ENCODE assay signal across 13 cellular contexts in the genomic region with DNA sequence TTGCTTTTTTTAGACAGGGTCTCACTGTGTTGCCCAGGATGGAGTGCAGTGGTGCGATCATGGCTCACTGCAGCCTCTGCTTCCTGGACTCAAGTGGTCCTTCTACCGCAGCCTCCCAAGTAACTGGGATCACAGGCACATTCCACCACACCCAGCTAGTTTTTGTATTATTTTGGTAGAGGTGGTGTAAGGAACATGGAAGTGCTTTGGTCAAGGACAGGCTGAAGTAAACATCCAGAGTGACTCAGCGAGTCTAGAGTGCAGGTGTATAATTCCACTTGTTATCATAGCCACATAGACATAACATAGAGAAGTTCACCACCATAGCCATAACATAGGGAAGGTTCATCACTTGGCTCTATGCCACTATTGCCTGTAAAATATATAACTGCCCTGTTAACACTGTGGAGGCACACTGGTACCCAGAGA.
DNase-seq lines count a peak whose midpoint lies in the region; ATAC-seq and TF ChIP-seq lines count a peak whose summit lies in the region.
"Had no signal": no experiment of that assay in that cellular context is flagged by ENCODE, and none has a peak within 500 bp of the region (broad histone marks: within the 10 kb centered on the region; RNA-seq: fewer than 3 reads in every experiment).

No MANE protein-coding gene starts in this region.

- DNase-seq in DND-41 (no peak), fibroblast of villous mesenchyme (ENCODE audit: low read depth) (peak; percentile 18), GM10266 (ENCODE audit: extremely low spot score) (no peak), NOMO-1 treated with DMSO at 0.1 percent for 48 hours (lab: John Stamatoyannopoulos, UW; ENCODE audit: unreplicated experiment) (no peak), SK-N-SH (no peak)
- no peak for DNase-seq in activated T-helper 2 cell treated with anti-CD3 and anti-CD28 coated beads, Interferon-gamma antibody, Interleukin-2, Interleukin-4, amounts not matched to agents 10 μg/mL and 5 μg/mL and 100 μg/mL, durations not matched to agents 14 hours and 24 hours and 36 hours (ENCODE audit: low spot score)
- DNase-seq: activated naive CD4-positive, alpha-beta T cell treated with anti-CD3 and anti-CD28 coated beads for 36 hours; NCI-H2081; pancreas had no signal

- no peak overlapping the region for H3K4me2 ChIP-seq in DND-41 (ENCODE audit: insufficient read depth, low read length)
- H3K4me2 ChIP-seq in SK-N-SH = no peak overlapping the region

- H3K4me1 Mint-ChIP-seq in activated T-helper 2 cell treated with anti-CD3 and anti-CD28 coated beads, Interferon-gamma antibody, Interleukin-2, Interleukin-4, amounts not matched to agents 10 μg/mL and 5 μg/mL and 100 μg/mL, durations not matched to agents 14 hours and 24 hours and 36 hours (ENCODE audit: low read depth) = peaks cover 1% of the 10 kb centered on the region

- POLR2A ChIA-PET in SK-N-SH (lab: Yijun Ruan, JAX) = no interaction called here

- peaks cover 15% of the 10 kb centered on the region for H3K27me3 Mint-ChIP-seq in activated T-helper 2 cell treated with anti-CD3 and anti-CD28 coated beads, Interferon-gamma antibody, Interleukin-2, Interleukin-4, amounts not matched to agents 10 μg/mL and 5 μg/mL and 100 μg/mL, durations not matched to agents 14 hours and 24 hours and 36 hours (ENCODE audit: low read depth)

- peaks cover 3% of the 10 kb centered on the region for H3K36me3 Mint-ChIP-seq in activated T-helper 2 cell treated with anti-CD3 and anti-CD28 coated beads, Interferon-gamma antibody, Interleukin-2, Interleukin-4, amounts not matched to agents 10 μg/mL and 5 μg/mL and 100 μg/mL, durations not matched to agents 14 hours and 24 hours and 36 hours (ENCODE audit: low read depth)

- H3K9me3 ChIP-seq in DND-41 (ENCODE audit: insufficient read depth, low read length, severe bottlenecking) = no peaks in the 10 kb centered on the region
- no peaks in the 10 kb centered on the region for H3K9me3 ChIP-seq in SK-N-SH
- H3K9me3 ChIP-seq: MG63, pancreas, thoracic aorta had no signal

- H3K27ac ChIP-seq in DND-41 (ENCODE audit: low read length) = no peak overlapping the region
- no peak overlapping the region for H3K27ac ChIP-seq in SK-N-SH (ENCODE audit: low read depth in 2 of 2, low read length in 1 of 2)
- H3K27ac ChIP-seq: pancreas, thoracic aorta had no signal

- no peaks in the 10 kb centered on the region for H3K27me3 ChIP-seq in DND-41 (ENCODE audit: insufficient read depth, low read length, poor library complexity)
- no peaks in the 10 kb centered on the region for H3K27me3 ChIP-seq in SK-N-SH (ENCODE audit: insufficient read depth)
- H3K27me3 ChIP-seq: MG63, pancreas had no signal

- 89% methylated on average over 3 of the region's 3 CpGs for WGBS in SK-N-SH (ENCODE audit: low lambda C conversion rate)

- H3K4me3 ChIP-seq in DND-41 (ENCODE audit: low read depth in 1 of 2, low read length in 2 of 2) (no peak overlapping the region), fibroblast of villous mesenchyme (ENCODE audit: low read depth, low read length) (no peak overlapping the region), SK-N-SH (ENCODE audit: low read depth in 2 of 2, low read length in 1 of 2) (no peak overlapping the region)
- H3K4me3 ChIP-seq: MG63, pancreas, thoracic aorta had no signal

- TF ChIP-seq EP300 in SK-N-SH (IDR thresholded peaks at IDR 0.05; ENCODE audit: borderline replicate concordance in 1 of 2, low read depth in 1 of 2, low read length in 1 of 2) = no peak

- CTCF ChIA-PET in SK-N-SH (lab: Yijun Ruan, JAX) = no interaction called here

- no peak overlapping the region for H3K4me3 Mint-ChIP-seq in activated T-helper 2 cell treated with anti-CD3 and anti-CD28 coated beads, Interferon-gamma antibody, Interleukin-2, Interleukin-4, amounts not matched to agents 10 μg/mL and 5 μg/mL and 100 μg/mL, durations not matched to agents 14 hours and 24 hours and 36 hours (ENCODE audit: low read depth)
- H3K4me3 Mint-ChIP-seq: activated naive CD4-positive, alpha-beta T cell treated with anti-CD3 and anti-CD28 coated beads for 36 hours had no signal

- ATAC-seq in DND-41 (ENCODE audit: insufficient read depth, low read depth) (peak; percentile 38; the same call in 2 of the 3 replicates), GM19467 (IDR thresholded peaks at IDR 0.05; ENCODE audit: unreplicated experiment) (peak; percentile 25), HG03432 (IDR thresholded peaks at IDR 0.05; ENCODE audit: unreplicated experiment) (peak; percentile 32)

- no peak for TF ChIP-seq CTCF in DND-41 (IDR thresholded peaks at IDR 0.05; ENCODE audit: borderline replicate concordance, extremely low read depth, low read length, poor library complexity, severe bottlenecking)
- no peak for TF ChIP-seq CTCF in fibroblast of villous mesenchyme (IDR thresholded peaks at IDR 0.05; ENCODE audit: insufficient read depth, low read depth, low read length)
- no peak for TF ChIP-seq CTCF in GM10266 (IDR thresholded peaks at IDR 0.05; ENCODE audit: control insufficient read depth, insufficient read depth, low read depth, missing control alignments)
- no peak for TF ChIP-seq CTCF in SK-N-SH (IDR thresholded peaks at IDR 0.05)

- no peaks in the 10 kb centered on the region for H3K9me3 Mint-ChIP-seq in activated T-helper 2 cell treated with anti-CD3 and anti-CD28 coated beads, Interferon-gamma antibody, Interleukin-2, Interleukin-4, amounts not matched to agents 10 μg/mL and 5 μg/mL and 100 μg/mL, durations not matched to agents 14 hours and 24 hours and 36 hours
- H3K9me3 Mint-ChIP-seq: activated naive CD4-positive, alpha-beta T cell treated with anti-CD3 and anti-CD28 coated beads for 36 hours had no signal

- no peaks in the 10 kb centered on the region for H3K4me1 ChIP-seq in DND-41 (ENCODE audit: insufficient read depth, low read length)
- H3K4me1 ChIP-seq in SK-N-SH (ENCODE audit: control insufficient read depth in 1 of 2, insufficient read depth in 2 of 2, low read depth in 1 of 2, low read length in 1 of 2) = peaks cover 0 to 7% of the 10 kb centered on the region in 2 experiments; a peak in 2 of 4 replicates
- H3K4me1 ChIP-seq: pancreas had no signal

- no peaks in the 10 kb centered on the region for H3K9me2 ChIP-seq in SK-N-SH

- H4K20me1 ChIP-seq in DND-41 (ENCODE audit: insufficient read depth, low read length) (no peaks in the 10 kb centered on the region), SK-N-SH (ENCODE audit: insufficient read depth) (no peaks in the 10 kb centered on the region)

- TF ChIP-seq RAD21 in SK-N-SH (IDR thresholded peaks at IDR 0.05; ENCODE audit: low read length) = no peak

- no peak overlapping the region for H3K27ac Mint-ChIP-seq in activated T-helper 2 cell treated with anti-CD3 and anti-CD28 coated beads, Interferon-gamma antibody, Interleukin-2, Interleukin-4, amounts not matched to agents 10 μg/mL and 5 μg/mL and 100 μg/mL, durations not matched to agents 14 hours and 24 hours and 36 hours
- H3K27ac Mint-ChIP-seq: activated naive CD4-positive, alpha-beta T cell treated with anti-CD3 and anti-CD28 coated beads for 36 hours had no signal

- H3K9ac ChIP-seq in DND-41 (ENCODE audit: low read depth, low read length) = no peak overlapping the region
- no peak overlapping the region for H3K9ac ChIP-seq in SK-N-SH

- H3K79me2 ChIP-seq in DND-41 (ENCODE audit: insufficient read depth, low read length) = no peaks in the 10 kb centered on the region
- H3K79me2 ChIP-seq in SK-N-SH (ENCODE audit: insufficient read depth) = no peaks in the 10 kb centered on the region

- intact Hi-C loops in activated T-helper 2 cell treated with anti-CD3 and anti-CD28 coated beads, Interferon-gamma antibody, Interleukin-2, Interleukin-4, amounts not matched to agents 10 μg/mL and 5 μg/mL and 100 μg/mL, durations not matched to agents 14 hours and 24 hours and 36 hours (cut with micrococcal nuclease) = no loop called here

- H2AFZ ChIP-seq in DND-41 (ENCODE audit: low read depth, low read length) (no peak overlapping the region), SK-N-SH (ENCODE audit: low read depth) (no peak overlapping the region)

- no peaks in the 10 kb centered on the region for H3K36me3 ChIP-seq in DND-41 (ENCODE audit: insufficient read depth, low read length)
- peaks cover 4 to 13% of the 10 kb centered on the region in 2 experiments for H3K36me3 ChIP-seq in SK-N-SH (replicated peaks in 1 of 2; ENCODE audit: control insufficient read depth in 1 of 2, insufficient read depth in 2 of 2, low read length in 1 of 2)
- H3K36me3 ChIP-seq: MG63, pancreas, thoracic aorta had no signal

- H3F3A ChIP-seq in SK-N-SH (replicated peaks; ENCODE audit: insufficient read depth) = peaks cover 9% of the 10 kb centered on the region

TF ChIP-seq in SK-N-SH, 30 proteins besides CTCF, POLR2A, EP300 and RAD21 (continues in another document):
- no peak for TF ChIP-seq TEAD4 (IDR thresholded peaks at IDR 0.05; ENCODE audit: borderline replicate concordance, insufficient read depth)
- TF ChIP-seq MEF2A (IDR thresholded peaks at IDR 0.05; ENCODE audit: borderline replicate concordance, low read depth) = no peak
- TF ChIP-seq SMC3 (IDR thresholded peaks at IDR 0.05; ENCODE audit: low read depth, low read length) = no peak
- TF ChIP-seq, protein P1, sequence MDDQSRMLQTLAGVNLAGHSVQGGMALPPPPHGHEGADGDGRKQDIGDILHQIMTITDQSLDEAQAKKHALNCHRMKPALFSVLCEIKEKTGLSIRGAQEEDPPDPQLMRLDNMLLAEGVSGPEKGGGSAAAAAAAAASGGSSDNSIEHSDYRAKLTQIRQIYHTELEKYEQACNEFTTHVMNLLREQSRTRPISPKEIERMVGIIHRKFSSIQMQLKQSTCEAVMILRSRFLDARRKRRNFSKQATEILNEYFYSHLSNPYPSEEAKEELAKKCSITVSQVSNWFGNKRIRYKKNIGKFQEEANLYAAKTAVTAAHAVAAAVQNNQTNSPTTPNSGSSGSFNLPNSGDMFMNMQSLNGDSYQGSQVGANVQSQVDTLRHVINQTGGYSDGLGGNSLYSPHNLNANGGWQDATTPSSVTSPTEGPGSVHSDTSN (IDR thresholded peaks at IDR 0.05) = no peak
- no peak for TF ChIP-seq ELF1 (IDR thresholded peaks at IDR 0.05)
- no peak for TF ChIP-seq FOXM1 (IDR thresholded peaks at IDR 0.05; ENCODE audit: low read depth)
- no peak for TF ChIP-seq NRF1 (IDR thresholded peaks at IDR 0.05; ENCODE audit: low read depth, low read length)
- TF ChIP-seq MXI1 (IDR thresholded peaks at IDR 0.05; ENCODE audit: low read depth, low read length) = no peak
- TF ChIP-seq RCOR1 (IDR thresholded peaks at IDR 0.05; ENCODE audit: low read length) = no peak
- no peak for TF ChIP-seq GATA2 (CRISPR knock-in tag; IDR thresholded peaks at IDR 0.05)
- TF ChIP-seq CHD2 (IDR thresholded peaks at IDR 0.05; ENCODE audit: low read length, partially characterized antibody) = no peak
- TF ChIP-seq, protein P2, sequence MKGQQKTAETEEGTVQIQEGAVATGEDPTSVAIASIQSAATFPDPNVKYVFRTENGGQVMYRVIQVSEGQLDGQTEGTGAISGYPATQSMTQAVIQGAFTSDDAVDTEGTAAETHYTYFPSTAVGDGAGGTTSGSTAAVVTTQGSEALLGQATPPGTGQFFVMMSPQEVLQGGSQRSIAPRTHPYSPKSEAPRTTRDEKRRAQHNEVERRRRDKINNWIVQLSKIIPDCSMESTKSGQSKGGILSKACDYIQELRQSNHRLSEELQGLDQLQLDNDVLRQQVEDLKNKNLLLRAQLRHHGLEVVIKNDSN (IDR thresholded peaks at IDR 0.05; ENCODE audit: borderline replicate concordance, low read depth) = no peak
